8 cellular contexts compared by ENCODE assay signal in genomic region chr19:38869836-38870607, GRCh38. TPM values are rescaled to one million over a fixed set of nuclear protein-coding genes. Genes with fewer than 3 reads are reported as not detected.
DNase-seq lines count a peak whose midpoint lies in the region; ATAC-seq and TF ChIP-seq lines count a peak whose summit lies in the region.

No MANE protein-coding gene starts in this region.

- H3K4me3 ChIP-seq in right cardiac atrium (ENCODE audit: low read length) (peak overlapping the region; percentile 44), vagina (peak overlapping the region; percentile 49 to 53)

- H3K9me3 ChIP-seq in right cardiac atrium (ENCODE audit: control insufficient read depth, low read length): no peaks in the 10 kb centered on the region
- H3K9me3 ChIP-seq in vagina: no peaks in the 10 kb centered on the region

- H3K27ac ChIP-seq in right cardiac atrium (ENCODE audit: low read length): no peak overlapping the region
- H3K27ac ChIP-seq in vagina: peak overlapping the region; percentile 60

- CTCF ChIA-PET in T-cell (lab: Charles Lee): interaction anchor here (0.7 to 1.1 kb wide), 4 partner anchors 13 to 100 kb away, joined by 3 to 5 read pairs (median 4); no protein-coding TSS in a partner anchor

- DNase-seq in T-cell (peak; percentile 81 to 96 (median 90)), amygdala (lab: John Stamatoyannopoulos, UW) (peak in 41 of 56 donors; percentile 7 to 76 (median 40)), right cardiac atrium (peak; percentile 88 to 97 (median 93)), retina (peak; percentile 85), vagina (ENCODE audit: extremely low spot score in 2 of 2) (no peak), SIG-M5 (lab: John Stamatoyannopoulos, UW) (no peak)

- POLR2A ChIA-PET in T-cell (lab: Charles Lee): interaction anchor here in 1 of 2 donors (1.2 kb wide), 1 partner anchor 38 kb away, joined by 3 read pairs; the partner anchor contains the start of gene ECH1

- H3K27me3 Mint-ChIP-seq in T-cell: no peaks in the 10 kb centered on the region

- H3K36me3 ChIP-seq in vagina: no peaks in the 10 kb centered on the region

- H3K27me3 ChIP-seq in right cardiac atrium (ENCODE audit: control insufficient read depth, insufficient read depth): no peaks in the 10 kb centered on the region
- no peaks in the 10 kb centered on the region for H3K27me3 ChIP-seq in vagina

- H3K4me1 ChIP-seq in right cardiac atrium (ENCODE audit: control insufficient read depth, insufficient read depth, low read length) (peaks cover 2% of the 10 kb centered on the region), vagina (peaks cover 18% of the 10 kb centered on the region)

- intact Hi-C loops in right cardiac atrium (cut with DNase I): no loop called here
- intact Hi-C loops in vagina (cut with DNase I): no loop called here

- peak; percentile 24 to 87 (median 71) for TF ChIP-seq CTCF in vagina (IDR thresholded peaks at IDR 0.05)

- TF ChIP-seq POLR2A in vagina (IDR thresholded peaks at IDR 0.05): no peak

- peak overlapping the region; percentile 90 to 92 for H3K27ac Mint-ChIP-seq in T-cell

- peaks cover 14% of the 10 kb centered on the region for H3K36me3 Mint-ChIP-seq in T-cell

- 16% methylated on average over 62 of the region's 62 CpGs for WGBS in right cardiac atrium

- H3K9me3 Mint-ChIP-seq in T-cell: no peaks in the 10 kb centered on the region

- ATAC-seq in GM18870 (IDR thresholded peaks at IDR 0.05; ENCODE audit: unreplicated experiment) (peak; percentile 51), HG03432 (IDR thresholded peaks at IDR 0.05; ENCODE audit: unreplicated experiment) (peak; percentile 87), T-cell (replicated peaks in 1 of 4) (peak; percentile 93 to 98 (median 96)), right cardiac atrium (peak; percentile 92 to 94)

- H3K4me1 Mint-ChIP-seq in T-cell: peaks cover 44 to 49% (median 46%) of the 10 kb centered on the region in 3 donors

- H3K4me3 Mint-ChIP-seq in T-cell: peak overlapping the region; percentile 83 to 90 (median 83)

RNA-seq across cellular contexts. Expression of gene RINL, which starts 8.1 kb away (rescaled TPM):
- total RNA-seq in T-cell (10 to 100 TPM; 44.2 to 81.3 (median 71.0) TPM), right cardiac atrium (1 to 10 TPM; 3.1 to 4.6 (median 3.5) TPM), vagina (7.4 TPM)
- 7.2 TPM for polyA plus RNA-seq in right cardiac atrium

RNA-seq across cellular contexts. Expression of gene HNRNPL, which starts 20.2 kb away (rescaled TPM):
- total RNA-seq in T-cell (100 to 1,000 TPM; 320 to 498 (median 330) TPM), right cardiac atrium (100 to 1,000 TPM; 146 to 206 (median 178) TPM), vagina (190 TPM)
- 131 TPM for polyA plus RNA-seq in right cardiac atrium

RNA-seq across cellular contexts. Expression of gene SIRT2, which starts 29.4 kb away (rescaled TPM):
- total RNA-seq in T-cell (10 to 100 TPM; 50.7 to 67.6 (median 55.6) TPM), right cardiac atrium (10 to 100 TPM; 57.6 to 75.9 (median 60.3) TPM), vagina (51.6 TPM)
- 96.5 TPM for polyA plus RNA-seq in right cardiac atrium

RNA-seq across cellular contexts. Expression of gene NFKBIB, which starts 29.7 kb away (rescaled TPM):
- total RNA-seq in T-cell (10 to 100 TPM; 31.9 to 36.8 (median 33.9) TPM), right cardiac atrium (10 to 100 TPM; 16.0 to 20.6 (median 18.6) TPM), vagina (16.7 TPM)
- polyA plus RNA-seq in right cardiac atrium: 28.9 TPM

RNA-seq across cellular contexts. Expression of gene ECH1, which starts 38.4 kb away (rescaled TPM):
- 100 to 1,000 TPM in 4 of 5 donors, 10 to 100 TPM in 1; 76.7 to 159 (median 134) TPM for total RNA-seq in T-cell
- total RNA-seq in right cardiac atrium: 100 to 1,000 TPM; 403 to 585 (median 523) TPM
- polyA plus RNA-seq in right cardiac atrium: 1,015 TPM
- 158 TPM for total RNA-seq in vagina

Comparison
In these comparisons a context has a peak if more than half of its experiments do, and no peak if none do; other contexts are left out.
1. DNase-seq: peak in T-cell (34 of 34), amygdala (41 of 56), right cardiac atrium (3 of 3) and retina (single experiment); none in vagina (0 of 2) and SIG-M5 (single experiment).
2. Peak in every context shown above with its lines, with median percentiles within 50 percentile points of each other: ATAC-seq.